In genomic region chrX:72130762-72131231, GRCh38 we compare ENCODE assay signal across 11 cellular contexts. TPM values are rescaled to one million over a fixed set of nuclear protein-coding genes. Genes with fewer than 3 reads are reported as not detected.
A peak's percentile ranks its signal among the peaks of the same experiment; 100 is the strongest.
DNase-seq lines count a peak whose midpoint lies in the region; ATAC-seq and TF ChIP-seq lines count a peak whose summit lies in the region.
"Had no signal": no experiment of that assay in that cellular context is flagged by ENCODE, and none has a peak within 500 bp of the region (broad histone marks: within the 10 kb centered on the region; RNA-seq: fewer than 3 reads in every experiment).

No MANE protein-coding gene starts in this region.

- no peaks in the 10 kb centered on the region for H3F3A ChIP-seq in PC-9 (ENCODE audit: insufficient read depth, low read depth)

- H3K4me3 Mint-ChIP-seq in endothelial cell (ENCODE audit: unreplicated experiment) = peak overlapping the region; percentile 83
- H3K4me3 Mint-ChIP-seq in naive thymus-derived CD8-positive, alpha-beta T cell = peak overlapping the region in 6 of 10 donors; percentile 22 to 71 (median 46)
- H3K4me3 Mint-ChIP-seq: T-helper 2 cell treated with Interferon-gamma antibody and Interleukin-4, amounts not matched to agents 5 μg/mL and 100 μg/mL, for 36 hours had no signal

- POLR2A ChIA-PET in naive thymus-derived CD8-positive, alpha-beta T cell (lab: Charles Lee) = no interaction called here
- POLR2A ChIA-PET in PC-9 (lab: Charles Lee; ENCODE audit: unreplicated experiment) = interaction anchor here (0.6 kb wide), 1 partner anchor 85 kb away, joined by 3 read pairs; no protein-coding TSS in a partner anchor

- no peak for TF ChIP-seq POLR2A in heart left ventricle (IDR thresholded peaks at IDR 0.05)

- H3K27ac ChIP-seq in heart left ventricle (peak overlapping the region in 7 of 12 donors; percentile 14 to 79 (median 61)), urinary bladder (ENCODE audit: low read depth) (no peak overlapping the region), PC-9 (no peak overlapping the region)

- H3K27me3 ChIP-seq in heart left ventricle (peaks cover 0 to 38% (median 0%) of the 10 kb centered on the region in 9 donors), PC-9 (ENCODE audit: insufficient read depth, low read depth) (peaks cover 52% of the 10 kb centered on the region)

- H3K27ac Mint-ChIP-seq in endothelial cell (ENCODE audit: unreplicated experiment) = no peak overlapping the region
- no peak overlapping the region for H3K27ac Mint-ChIP-seq in naive thymus-derived CD8-positive, alpha-beta T cell
- H3K27ac Mint-ChIP-seq: T-helper 2 cell treated with Interferon-gamma antibody and Interleukin-4, amounts not matched to agents 5 μg/mL and 100 μg/mL, for 36 hours had no signal

- H3K4me1 ChIP-seq in heart left ventricle (peaks cover 0 to 52% (median 10%) of the 10 kb centered on the region in 12 donors), urinary bladder (ENCODE audit: insufficient read depth) (no peaks in the 10 kb centered on the region), PC-9 (replicated peaks; ENCODE audit: insufficient read depth) (no peaks in the 10 kb centered on the region)

- H2AFZ ChIP-seq in PC-9 = no peak overlapping the region

- peaks cover 10% of the 10 kb centered on the region for H3K27me3 Mint-ChIP-seq in endothelial cell (ENCODE audit: unreplicated experiment)
- peaks cover 1 to 57% (median 27%) of the 10 kb centered on the region in 5 donors for H3K27me3 Mint-ChIP-seq in naive thymus-derived CD8-positive, alpha-beta T cell

- BruUV-seq in PC-9 (replicated peaks; lab: Mats Ljungman, UMichigan) = no TSS peak

- peaks cover 24% of the 10 kb centered on the region for H3K36me3 Mint-ChIP-seq in endothelial cell (ENCODE audit: low read depth, unreplicated experiment)
- no peaks in the 10 kb centered on the region for H3K36me3 Mint-ChIP-seq in naive thymus-derived CD8-positive, alpha-beta T cell

- H3K36me3 ChIP-seq in heart left ventricle = peaks cover 0 to 5% (median 0%) of the 10 kb centered on the region in 9 donors
- H3K36me3 ChIP-seq in urinary bladder (ENCODE audit: insufficient read depth) = no peaks in the 10 kb centered on the region
- H3K36me3 ChIP-seq in PC-9 (ENCODE audit: low read depth) = no peaks in the 10 kb centered on the region

- H3K4me2 ChIP-seq in PC-9 = no peak overlapping the region

- no peaks in the 10 kb centered on the region for H4K20me1 ChIP-seq in PC-9 (ENCODE audit: insufficient read depth)

- H3K79me2 ChIP-seq in PC-9 (ENCODE audit: low read depth) = no peaks in the 10 kb centered on the region

- 26 to 59% (median 44%) methylated on average over 12 to 29 of the region's 29 CpGs for WGBS in heart left ventricle, 4 donors
- 25% methylated on average over 28 of the region's 29 CpGs for WGBS in urinary bladder

- no peaks in the 10 kb centered on the region for H3K9me3 Mint-ChIP-seq in endothelial cell (ENCODE audit: unreplicated experiment)
- no peaks in the 10 kb centered on the region for H3K9me3 Mint-ChIP-seq in naive thymus-derived CD8-positive, alpha-beta T cell
- H3K9me3 Mint-ChIP-seq: T-helper 2 cell treated with Interferon-gamma antibody and Interleukin-4, amounts not matched to agents 5 μg/mL and 100 μg/mL, for 36 hours had no signal

- CTCF ChIA-PET in PC-9 (lab: Charles Lee) = no interaction called here

- H3K9me2 ChIP-seq in PC-9 (ENCODE audit: insufficient read depth) = no peaks in the 10 kb centered on the region

- ATAC-seq in heart left ventricle = no peak
- ATAC-seq in left cardiac atrium = no peak
- no peak for ATAC-seq in naive thymus-derived CD8-positive, alpha-beta T cell
- ATAC-seq in GM18511 (IDR thresholded peaks at IDR 0.05; ENCODE audit: unreplicated experiment) = no peak

- TF ChIP-seq CTCF in heart left ventricle (IDR thresholded peaks at IDR 0.05) (no peak), endothelial cell (IDR thresholded peaks at IDR 0.05; ENCODE audit: unreplicated experiment) (no peak), PC-9 (conservative IDR thresholded peaks at IDR 0.05) (no peak)

- H3K4me3 ChIP-seq in heart left ventricle (peak overlapping the region; percentile 15 to 62 (median 54)), urinary bladder (ENCODE audit: low read depth, low read length) (peak overlapping the region; percentile 44), PC-9 (no peak overlapping the region)

- peaks cover 41% of the 10 kb centered on the region for H3K4me1 Mint-ChIP-seq in endothelial cell (ENCODE audit: unreplicated experiment)
- H3K4me1 Mint-ChIP-seq in naive thymus-derived CD8-positive, alpha-beta T cell = peaks cover 0 to 22% (median 6%) of the 10 kb centered on the region in 4 donors

- peak in 1 of 5 donors; percentile 11 for DNase-seq in heart left ventricle
- no peak for DNase-seq in left cardiac atrium
- no peak for DNase-seq in endothelial cell (ENCODE audit: low spot score)
- DNase-seq in naive thymus-derived CD8-positive, alpha-beta T cell = no peak
- no peak for DNase-seq in amniotic stem cell (lab: John Stamatoyannopoulos, UW)
- DNase-seq in PC-9 = no peak
- DNase-seq: AML-193, NCI-H446 had no signal

- intact Hi-C loops in heart left ventricle (cut with DNase I) (no loop called here), left cardiac atrium (cut with DNase I) (no loop called here), PC-9 (cut with micrococcal nuclease; ENCODE audit: unreplicated experiment) (no loop called here)

- H3K9me3 ChIP-seq in heart left ventricle = no peaks in the 10 kb centered on the region
- H3K9me3 ChIP-seq in PC-9 (ENCODE audit: insufficient read depth, low read depth) = no peaks in the 10 kb centered on the region

RNA-seq across cellular contexts. Expression of gene RTL5, which starts 0.9 kb away (rescaled TPM):
- total RNA-seq in heart left ventricle = 1 to 10 TPM; 1.2 to 6.0 (median 2.7) TPM
- 1 to 10 TPM; 1.5 to 1.6 TPM for polyA plus RNA-seq in heart left ventricle
- total RNA-seq in left cardiac atrium = 1 to 10 TPM; 2.7 to 3.9 TPM
- 8.5 TPM for total RNA-seq in endothelial cell (ENCODE audit: unreplicated experiment)
- under 1 TPM; 0.30 to 0.36 TPM for total RNA-seq in naive thymus-derived CD8-positive, alpha-beta T cell
- not detected for polyA plus RNA-seq in naive thymus-derived CD8-positive, alpha-beta T cell
- 4.8 TPM for total RNA-seq in urinary bladder
- 10.0 TPM for polyA plus RNA-seq in urinary bladder
- total RNA-seq in PC-9 (2021) = not detected in 2 replicates

RNA-seq across cellular contexts. Expression of gene PIN4, which starts 50.8 kb away (rescaled TPM):
- total RNA-seq in heart left ventricle (10 to 100 TPM in 5 of 9 donors, 1 to 10 TPM in 4; 8.4 to 13.1 (median 10.0) TPM), left cardiac atrium (1 to 10 TPM; 9.1 to 9.2 TPM), endothelial cell (ENCODE audit: unreplicated experiment) (9.3 TPM), urinary bladder (8.1 TPM), PC-9 (2021) (5.8 and 9.7 TPM in 2 replicates)
- polyA plus RNA-seq in heart left ventricle (10 to 100 TPM; 16.5 to 41.5 TPM), urinary bladder (19.1 TPM)
- 10 to 100 TPM; 10.8 to 11.1 TPM for total RNA-seq in naive thymus-derived CD8-positive, alpha-beta T cell
- 10 to 100 TPM; 26.7 to 32.5 (median 31.5) TPM for polyA plus RNA-seq in naive thymus-derived CD8-positive, alpha-beta T cell

Comparison
In these comparisons a context has a peak if more than half of its experiments do, and no peak if none do; other contexts are left out.
1. H3K27ac ChIP-seq: peak in heart left ventricle (7 of 12); none in urinary bladder (single experiment) and PC-9 (single experiment).